ENCODE assay signal across 1 cellular context in genomic region chr19:48720251-48720612, GRCh38.
TF ChIP-seq lines count a peak whose summit lies in the region.

No MANE protein-coding gene starts in this region.

TF ChIP-seq in WTC11, 78 proteins besides CTCF, POLR2A, EP300 and RAD21 (continued from another document):
- no peak for TF ChIP-seq JAZF1 (CRISPR knock-in tag; IDR thresholded peaks at IDR 0.05)
- TF ChIP-seq, protein P1, sequence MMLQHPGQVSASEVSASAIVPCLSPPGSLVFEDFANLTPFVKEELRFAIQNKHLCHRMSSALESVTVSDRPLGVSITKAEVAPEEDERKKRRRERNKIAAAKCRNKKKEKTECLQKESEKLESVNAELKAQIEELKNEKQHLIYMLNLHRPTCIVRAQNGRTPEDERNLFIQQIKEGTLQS (CRISPR knock-in tag; conservative IDR thresholded peaks at IDR 0.05) = no peak
- no peak for TF ChIP-seq FOXP1 (CRISPR knock-in tag; IDR thresholded peaks at IDR 0.05; ENCODE audit: borderline replicate concordance)
- TF ChIP-seq ZNF671 (CRISPR knock-in tag; IDR thresholded peaks at IDR 0.05) = no peak
TF ChIP-seq in WTC11: peak in this region for 0.
